18 cellular contexts compared by ENCODE assay signal in genomic region chr15:90021108-90021507, GRCh38. TPM values are rescaled to one million over a fixed set of nuclear protein-coding genes. Genes with fewer than 3 reads are reported as not detected.
DNase-seq lines count a peak whose midpoint lies in the region; ATAC-seq, FAIRE-seq and TF ChIP-seq lines count a peak whose summit lies in the region.
"Had no signal": no experiment of that assay in that cellular context is flagged by ENCODE, and none has a peak within 500 bp of the region (broad histone marks: within the 10 kb centered on the region; RNA-seq: fewer than 3 reads in every experiment).

No MANE protein-coding gene starts in this region.

- ATAC-seq in T-helper 17 cell, result no peak
- ATAC-seq in left lung, result no peak
- no peak for ATAC-seq in foreskin keratinocyte

- no peak for TF ChIP-seq POLR2A in H54 (IDR thresholded peaks at IDR 0.05; ENCODE audit: low read depth, low read length)

- H3K36me3 Mint-ChIP-seq in activated T-cell treated with anti-CD3 and anti-CD28 coated beads, Interleukin-2, amount 50 U/mL, for 24 hours (ENCODE audit: low read depth), result no peaks in the 10 kb centered on the region
- H3K36me3 Mint-ChIP-seq in T-helper 17 cell (ENCODE audit: low read depth), result no peaks in the 10 kb centered on the region

- no peaks in the 10 kb centered on the region for H3K9me3 Mint-ChIP-seq in activated T-cell treated with anti-CD3 and anti-CD28 coated beads, Interleukin-2, amount 50 U/mL, for 24 hours
- H3K9me3 Mint-ChIP-seq: central memory CD8-positive, alpha-beta T cell; stimulated activated naive CD8-positive, alpha-beta T cell treated with anti-CD3 and anti-CD28 coated beads, Interleukin-15, Interleukin-2, amounts not matched to agents 100 ng/mL and 50 ng/mL, for 24 hours had no signal

- no peak for DNase-seq in activated T-cell treated with anti-CD3 and anti-CD28 coated beads, Interleukin-2, amount 50 U/mL, for 24 hours
- no peak for DNase-seq in activated T-cell treated with anti-CD3 and anti-CD28 coated beads, Interleukin-2, amount 50 U/mL, for 48 hours
- DNase-seq in T-helper 17 cell, result no peak
- DNase-seq in left lung, result peak in 1 of 2 donors; percentile 25
- no peak for DNase-seq in 8988T
- DNase-seq in H54 (ENCODE audit: insufficient read length, low spot score), result no peak
- no peak for DNase-seq in foreskin keratinocyte
- DNase-seq: activated CD8-positive, alpha-beta memory T cell treated with anti-CD3 and anti-CD28 coated beads, Interleukin-2, amount 50 U/mL, for 4 hours; activated gamma-delta T cell; anterior cingulate cortex; C1 segment of cervical spinal cord; effector CD4-positive, alpha-beta T cell; NCI-H146; NCI-H2171 treated with DMSO at 0.1 percent for 48 hours; NCI-H526 treated with DMSO at 0.1 percent for 48 hours had no signal

- no peaks in the 10 kb centered on the region for H3K27me3 ChIP-seq in left lung
- H3K27me3 ChIP-seq in thymus (ENCODE audit: control insufficient read depth, insufficient read depth), result no peaks in the 10 kb centered on the region
- H3K27me3 ChIP-seq in foreskin keratinocyte, result no peaks in the 10 kb centered on the region

- H3K36me3 ChIP-seq in left lung (no peaks in the 10 kb centered on the region), thymus (ENCODE audit: control insufficient read depth, insufficient read depth) (no peaks in the 10 kb centered on the region)

- H3K4me1 Mint-ChIP-seq in activated T-cell treated with anti-CD3 and anti-CD28 coated beads, Interleukin-2, amount 50 U/mL, for 24 hours (ENCODE audit: low read depth), result peaks cover 34% of the 10 kb centered on the region
- peaks cover 32% of the 10 kb centered on the region for H3K4me1 Mint-ChIP-seq in T-helper 17 cell

- H3K4me1 ChIP-seq in left lung (peaks cover 0 to 97% of the 10 kb centered on the region in 2 donors), thymus (ENCODE audit: control insufficient read depth, insufficient read depth, low read length) (peaks cover 12% of the 10 kb centered on the region), foreskin keratinocyte (peaks cover 16% of the 10 kb centered on the region)

- intact Hi-C loops in left lung (cut with DNase I), result no loop called here

- no peak overlapping the region for H3K4me3 ChIP-seq in left lung
- H3K4me3 ChIP-seq in thymus (ENCODE audit: low read length), result no peak overlapping the region

- no peak for FAIRE-seq in H54 (lab: Jason Lieb, UNC)

- H3K4me3 Mint-ChIP-seq in activated T-cell treated with anti-CD3 and anti-CD28 coated beads, Interleukin-2, amount 50 U/mL, for 24 hours, result no peak overlapping the region
- H3K4me3 Mint-ChIP-seq in T-helper 17 cell, result no peak overlapping the region
- H3K4me3 Mint-ChIP-seq: central memory CD8-positive, alpha-beta T cell; stimulated activated naive CD8-positive, alpha-beta T cell treated with anti-CD3 and anti-CD28 coated beads, Interleukin-15, Interleukin-2, amounts not matched to agents 100 ng/mL and 50 ng/mL, for 24 hours had no signal

- WGBS in thymus, result 97% methylated on average over 8 of the region's 8 CpGs

- peak overlapping the region; percentile 1 for H3K27ac Mint-ChIP-seq in activated T-cell treated with anti-CD3 and anti-CD28 coated beads, Interleukin-2, amount 50 U/mL, for 24 hours
- peak overlapping the region; percentile 66 for H3K27ac Mint-ChIP-seq in T-helper 17 cell
- H3K27ac Mint-ChIP-seq: stimulated activated naive CD8-positive, alpha-beta T cell treated with anti-CD3 and anti-CD28 coated beads, Interleukin-15, Interleukin-2, amounts not matched to agents 100 ng/mL and 50 ng/mL, for 24 hours had no signal

- H3K9me3 ChIP-seq in T-helper 17 cell (ENCODE audit: control insufficient read depth, low read length, poor library complexity, severe bottlenecking), result no peaks in the 10 kb centered on the region
- H3K9me3 ChIP-seq in left lung, result no peaks in the 10 kb centered on the region
- H3K9me3 ChIP-seq in thymus (ENCODE audit: control insufficient read depth), result no peaks in the 10 kb centered on the region

- H3K27me3 Mint-ChIP-seq in activated T-cell treated with anti-CD3 and anti-CD28 coated beads, Interleukin-2, amount 50 U/mL, for 24 hours, result no peaks in the 10 kb centered on the region
- H3K27me3 Mint-ChIP-seq in T-helper 17 cell, result no peaks in the 10 kb centered on the region
- H3K27me3 Mint-ChIP-seq: central memory CD8-positive, alpha-beta T cell; stimulated activated naive CD8-positive, alpha-beta T cell treated with anti-CD3 and anti-CD28 coated beads, Interleukin-15, Interleukin-2, amounts not matched to agents 100 ng/mL and 50 ng/mL, for 24 hours had no signal

- H3K27ac ChIP-seq in left lung (peak overlapping the region; percentile 64 to 93), thymus (ENCODE audit: low read depth) (peak overlapping the region; percentile 5), foreskin keratinocyte (no peak overlapping the region)

- TF ChIP-seq CTCF in left lung (IDR thresholded peaks at IDR 0.05), result no peak
- no peak for TF ChIP-seq CTCF in foreskin keratinocyte (conservative IDR thresholded peaks at IDR 0.05)

RNA-seq across cellular contexts. Expression of gene ZNF710, which starts 20.0 kb away (rescaled TPM):
- total RNA-seq in T-helper 17 cell (10 to 100 TPM; 11.7 to 14.4 TPM), left lung (10 to 100 TPM; 46.2 to 53.7 TPM), foreskin keratinocyte (30.3 and 36.8 TPM in 2 replicates)
- polyA plus RNA-seq in thymus (21.9 TPM), foreskin keratinocyte (25.1 and 32.1 TPM in 2 replicates)
